Comparison of ENCODE assay signal across 8 cellular contexts in the genomic region with DNA sequence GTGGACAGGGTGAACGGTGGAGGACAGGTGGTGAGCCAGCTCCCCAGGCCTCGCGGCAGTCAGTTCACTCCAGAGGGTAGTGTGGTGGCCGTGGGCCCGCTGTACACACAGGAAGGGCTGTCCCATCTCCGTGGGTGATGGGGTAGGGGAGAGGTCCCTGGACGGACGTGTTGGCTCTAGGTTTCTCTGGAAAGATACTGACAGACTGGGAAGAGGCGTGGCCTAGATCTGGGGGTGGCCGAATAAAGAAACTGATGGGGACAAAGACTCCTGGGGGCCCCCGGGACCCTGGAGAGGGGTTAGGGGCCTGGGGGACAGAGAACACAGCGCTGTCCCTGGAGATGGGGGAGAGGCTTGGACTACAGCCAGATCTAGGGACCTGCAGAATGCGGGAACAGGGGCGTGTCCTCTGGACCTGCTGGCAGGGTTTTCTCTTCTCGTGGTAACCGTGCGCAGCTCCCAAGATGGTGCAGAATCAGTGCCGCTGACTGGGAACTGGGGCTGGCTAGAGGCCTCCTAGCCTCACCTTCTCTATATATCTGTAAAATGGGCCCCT. TPM values are rescaled to one million over a fixed set of nuclear protein-coding genes. Genes with fewer than 3 reads are reported as not detected.
DNase-seq lines count a peak whose midpoint lies in the region; ATAC-seq, FAIRE-seq and TF ChIP-seq lines count a peak whose summit lies in the region.

No MANE protein-coding gene starts in this region.

- H3K4me3 Mint-ChIP-seq in activated CD8-positive, alpha-beta memory T cell treated with anti-CD3 and anti-CD28 coated beads, Interleukin-2, amount 10 ng/mL, durations not matched to agents 7 days and 5 days = peak overlapping the region; percentile 82
- H3K4me3 Mint-ChIP-seq in stimulated activated effector memory CD8-positive, alpha-beta T cell treated with anti-CD3 and anti-CD28 coated beads, Interleukin-12 subunit alpha, Interleukin-12 subunit beta, amount 100 ng/mL, for 72 hours = peak overlapping the region; percentile 85

- CTCF ChIA-PET in activated CD8-positive, alpha-beta memory T cell treated with anti-CD3 and anti-CD28 coated beads, Interleukin-2, amount 10 ng/mL, durations not matched to agents 7 days and 5 days (lab: Charles Lee) = interaction anchor here (0.8 to 4.0 kb wide), 13 partner anchors 10 to 166 kb away, joined by 3 to 40 read pairs (median 7); a partner anchor contains a TSS

- no peaks in the 10 kb centered on the region for H3K27me3 ChIP-seq in WERI-Rb-1 (ENCODE audit: insufficient read depth, low read depth, severe bottlenecking)

- peak overlapping the region; percentile 60 for H3K27ac Mint-ChIP-seq in activated CD8-positive, alpha-beta memory T cell treated with anti-CD3 and anti-CD28 coated beads, Interleukin-2, amount 10 ng/mL, durations not matched to agents 7 days and 5 days
- peak overlapping the region; percentile 89 for H3K27ac Mint-ChIP-seq in stimulated activated effector memory CD8-positive, alpha-beta T cell treated with anti-CD3 and anti-CD28 coated beads, Interleukin-12 subunit alpha, Interleukin-12 subunit beta, amount 100 ng/mL, for 72 hours

- no peak for ATAC-seq in activated CD8-positive, alpha-beta memory T cell treated with anti-CD3 and anti-CD28 coated beads, Interleukin-2, amount 10 ng/mL, durations not matched to agents 7 days and 5 days
- peak; percentile 15 for ATAC-seq in left ventricle myocardium superior
- ATAC-seq in stimulated activated effector memory CD8-positive, alpha-beta T cell treated with anti-CD3 and anti-CD28 coated beads, Interleukin-12 subunit alpha, Interleukin-12 subunit beta, amount 100 ng/mL, for 72 hours = no peak

- H3K36me3 ChIP-seq in WERI-Rb-1 = peaks cover 5% of the 10 kb centered on the region

- H3K9me3 ChIP-seq in WERI-Rb-1 (ENCODE audit: severe bottlenecking) = no peaks in the 10 kb centered on the region

- no peaks in the 10 kb centered on the region for H3K27me3 Mint-ChIP-seq in activated CD8-positive, alpha-beta memory T cell treated with anti-CD3 and anti-CD28 coated beads, Interleukin-2, amount 10 ng/mL, durations not matched to agents 7 days and 5 days

- no peaks in the 10 kb centered on the region for H3K36me3 Mint-ChIP-seq in activated CD8-positive, alpha-beta memory T cell treated with anti-CD3 and anti-CD28 coated beads, Interleukin-2, amount 10 ng/mL, durations not matched to agents 7 days and 5 days
- peaks cover 11% of the 10 kb centered on the region for H3K36me3 Mint-ChIP-seq in stimulated activated effector memory CD8-positive, alpha-beta T cell treated with anti-CD3 and anti-CD28 coated beads, Interleukin-12 subunit alpha, Interleukin-12 subunit beta, amount 100 ng/mL, for 72 hours

- H3K9me3 Mint-ChIP-seq in activated CD8-positive, alpha-beta memory T cell treated with anti-CD3 and anti-CD28 coated beads, Interleukin-2, amount 10 ng/mL, durations not matched to agents 7 days and 5 days (ENCODE audit: low read depth) = no peaks in the 10 kb centered on the region
- no peaks in the 10 kb centered on the region for H3K9me3 Mint-ChIP-seq in stimulated activated effector memory CD8-positive, alpha-beta T cell treated with anti-CD3 and anti-CD28 coated beads, Interleukin-12 subunit alpha, Interleukin-12 subunit beta, amount 100 ng/mL, for 72 hours

- intact Hi-C loops in left ventricle myocardium superior (cut with micrococcal nuclease) (no loop called here), posterior cingulate gyrus (cut with DNase I) (loop anchor here (1.0 to 5.0 kb wide), 2 partner anchors 94 to 152 kb away; a partner anchor contains a TSS)

- no peak for TF ChIP-seq CTCF in WERI-Rb-1 (IDR thresholded peaks at IDR 0.05; ENCODE audit: low read depth, low read length)

- peaks cover 15% of the 10 kb centered on the region for H3K4me1 Mint-ChIP-seq in activated CD8-positive, alpha-beta memory T cell treated with anti-CD3 and anti-CD28 coated beads, Interleukin-2, amount 10 ng/mL, durations not matched to agents 7 days and 5 days
- peaks cover 12% of the 10 kb centered on the region for H3K4me1 Mint-ChIP-seq in stimulated activated effector memory CD8-positive, alpha-beta T cell treated with anti-CD3 and anti-CD28 coated beads, Interleukin-12 subunit alpha, Interleukin-12 subunit beta, amount 100 ng/mL, for 72 hours

- no peak for FAIRE-seq in RCC 7860 (lab: Jason Lieb, UNC)

- no peak for DNase-seq in activated CD8-positive, alpha-beta memory T cell treated with anti-CD3 and anti-CD28 coated beads, Interleukin-2, amount 10 ng/mL, durations not matched to agents 7 days and 5 days
- no peak for DNase-seq in activated CD8-positive, alpha-beta memory T cell treated with anti-CD3 and anti-CD28 coated beads, Interleukin-2, amount 50 U/mL, for 48 hours
- DNase-seq in WERI-Rb-1 (no peak), left ventricle myocardium superior (no peak), RCC 7860 (ENCODE audit: low spot score) (no peak), NCI-H2171 (lab: John Stamatoyannopoulos, UW) (no peak), posterior cingulate gyrus (no peak)
- DNase-seq in stimulated activated effector memory CD8-positive, alpha-beta T cell treated with anti-CD3 and anti-CD28 coated beads, Interleukin-12 subunit alpha, Interleukin-12 subunit beta, amount 100 ng/mL, for 72 hours (ENCODE audit: low spot score in 2 of 2) = no peak

- H3K4me3 ChIP-seq in WERI-Rb-1 (ENCODE audit: low read depth, low read length) = peak overlapping the region; percentile 71

- peak overlapping the region; percentile 93 for H3K27ac ChIP-seq in WERI-Rb-1

RNA-seq across cellular contexts. Expression of a gene that starts 4.0 kb away (rescaled TPM):
- total RNA-seq in activated CD8-positive, alpha-beta memory T cell treated with anti-CD3 and anti-CD28 coated beads, Interleukin-2, amount 10 ng/mL, durations not matched to agents 7 days and 5 days = 1 to 10 TPM in 1 of 2 experiments, under 1 TPM in 1; 0.59 to 1.4 TPM
- total RNA-seq in left ventricle myocardium superior = 0.59 TPM

RNA-seq across cellular contexts. Expression of a gene that starts 7.5 kb away (rescaled TPM):
- 10 to 100 TPM; 23.8 to 38.5 TPM for total RNA-seq in activated CD8-positive, alpha-beta memory T cell treated with anti-CD3 and anti-CD28 coated beads, Interleukin-2, amount 10 ng/mL, durations not matched to agents 7 days and 5 days
- total RNA-seq in left ventricle myocardium superior = 12.9 TPM
